ENCODE assay signal across 9 cellular contexts in genomic region chr2:130355181-130355577, GRCh38. TPM values are rescaled to one million over a fixed set of nuclear protein-coding genes. Genes with fewer than 3 reads are reported as not detected.
DNase-seq lines count a peak whose midpoint lies in the region; FAIRE-seq and TF ChIP-seq lines count a peak whose summit lies in the region.
"Had no signal": no experiment of that assay in that cellular context is flagged by ENCODE, and none has a peak within 500 bp of the region (broad histone marks: within the 10 kb centered on the region; RNA-seq: fewer than 3 reads in every experiment).

No MANE protein-coding gene starts in this region.

- WGBS in adipose tissue, 3 donors: 4 to 9% (median 8%) methylated on average over 16 to 19 of the region's 19 CpGs

- H3K27ac ChIP-seq in adipose tissue (ENCODE audit: low read depth, low read length): peak overlapping the region; percentile 81
- no peak overlapping the region for H3K27ac ChIP-seq in kidney (ENCODE audit: low read depth in 2 of 2, low read length in 2 of 2)
- H3K27ac ChIP-seq in substantia nigra (ENCODE audit: low read depth, low read length, poor library complexity, severe bottlenecking): peak overlapping the region; percentile 72
- H3K27ac ChIP-seq: epithelial cell of prostate had no signal

- intact Hi-C loops in kidney (cut with DNase I): no loop called here

- H3K4me1 ChIP-seq in kidney (ENCODE audit: control insufficient read depth in 1 of 2, insufficient read depth in 1 of 2, low read depth in 1 of 2, low read length in 2 of 2): peaks cover 4 to 7% of the 10 kb centered on the region in 2 donors

- H3K36me3 Mint-ChIP-seq in activated naive CD4-positive, alpha-beta T cell treated with anti-CD3 and anti-CD28 coated beads, Interleukin-2, amount 50 U/mL, for 24 hours: no peaks in the 10 kb centered on the region

- H3K4me1 Mint-ChIP-seq in activated naive CD4-positive, alpha-beta T cell treated with anti-CD3 and anti-CD28 coated beads, Interleukin-2, amount 50 U/mL, for 24 hours: peaks cover 21% of the 10 kb centered on the region

- H3K9me3 Mint-ChIP-seq in activated naive CD4-positive, alpha-beta T cell treated with anti-CD3 and anti-CD28 coated beads, Interleukin-2, amount 50 U/mL, for 24 hours: no peaks in the 10 kb centered on the region

- H3K9ac ChIP-seq in kidney (ENCODE audit: low read length in 2 of 2): peak overlapping the region; percentile 48 to 73

- no peak for TF ChIP-seq CTCF in kidney (IDR thresholded peaks at IDR 0.05; ENCODE audit: borderline replicate concordance, extremely low read depth, insufficient read depth)

- H3K27ac Mint-ChIP-seq in activated naive CD4-positive, alpha-beta T cell treated with anti-CD3 and anti-CD28 coated beads, Interleukin-2, amount 50 U/mL, for 24 hours: no peak overlapping the region

- no peak for DNase-seq in activated naive CD4-positive, alpha-beta T cell treated with anti-CD3 and anti-CD28 coated beads, Interleukin-2, amount 50 U/mL, for 16 hours
- DNase-seq in kidney (no peak), substantia nigra (lab: John Stamatoyannopoulos, UW) (peak in 1 of 49 donors; percentile 48), NCI-H2029 treated with DMSO at 0.1 percent for 48 hours (lab: John Stamatoyannopoulos, UW) (no peak), Kasumi-1 (lab: John Stamatoyannopoulos, UW) (no peak)
- no peak for DNase-seq in activated effector memory CD4-positive, alpha-beta T cell treated with anti-CD3 and anti-CD28 coated beads, Interleukin-2, amount 50 U/mL, for 16 hours

- peak overlapping the region; percentile 80 for H3K4me3 Mint-ChIP-seq in activated naive CD4-positive, alpha-beta T cell treated with anti-CD3 and anti-CD28 coated beads, Interleukin-2, amount 50 U/mL, for 24 hours

- H3K9me3 ChIP-seq in kidney (ENCODE audit: control insufficient read depth in 1 of 2, low read length in 2 of 2): no peaks in the 10 kb centered on the region

- no peaks in the 10 kb centered on the region for H3K36me3 ChIP-seq in kidney (ENCODE audit: control insufficient read depth in 1 of 2, insufficient read depth in 2 of 2, low read length in 2 of 2)

- H3K27me3 Mint-ChIP-seq in activated naive CD4-positive, alpha-beta T cell treated with anti-CD3 and anti-CD28 coated beads, Interleukin-2, amount 50 U/mL, for 24 hours: no peaks in the 10 kb centered on the region

- no peak for FAIRE-seq in kidney (lab: Jason Lieb, UNC)

- peak overlapping the region; percentile 69 to 72 for H3K4me3 ChIP-seq in kidney (ENCODE audit: low read length in 2 of 2)

RNA-seq across cellular contexts. Expression of gene PTPN18, which starts 0.7 kb away (rescaled TPM):
- 10 to 100 TPM; 32.9 to 50.2 (median 36.3) TPM for polyA plus RNA-seq in adipose tissue
- total RNA-seq in kidney: 89.2 TPM
- 34.8 TPM for polyA plus RNA-seq in kidney (ENCODE audit: insufficient read depth, low read depth, low replicate concordance)

RNA-seq across cellular contexts. Expression of gene IMP4, which starts 12.5 kb away (rescaled TPM):
- polyA plus RNA-seq in adipose tissue (100 to 1,000 TPM in 2 of 3 donors, 10 to 100 TPM in 1; 56.0 to 151 (median 126) TPM), kidney (ENCODE audit: insufficient read depth, low read depth, low replicate concordance) (59.7 TPM)
- total RNA-seq in kidney: 60.1 TPM

Comparison
In these comparisons a context has a peak if more than half of its experiments do, and no peak if none do; other contexts are left out.
1. H3K27ac ChIP-seq: peak in adipose tissue (single experiment) and substantia nigra (single experiment); none in kidney (0 of 2).